11 cellular contexts compared by ENCODE assay signal in the genomic region with DNA sequence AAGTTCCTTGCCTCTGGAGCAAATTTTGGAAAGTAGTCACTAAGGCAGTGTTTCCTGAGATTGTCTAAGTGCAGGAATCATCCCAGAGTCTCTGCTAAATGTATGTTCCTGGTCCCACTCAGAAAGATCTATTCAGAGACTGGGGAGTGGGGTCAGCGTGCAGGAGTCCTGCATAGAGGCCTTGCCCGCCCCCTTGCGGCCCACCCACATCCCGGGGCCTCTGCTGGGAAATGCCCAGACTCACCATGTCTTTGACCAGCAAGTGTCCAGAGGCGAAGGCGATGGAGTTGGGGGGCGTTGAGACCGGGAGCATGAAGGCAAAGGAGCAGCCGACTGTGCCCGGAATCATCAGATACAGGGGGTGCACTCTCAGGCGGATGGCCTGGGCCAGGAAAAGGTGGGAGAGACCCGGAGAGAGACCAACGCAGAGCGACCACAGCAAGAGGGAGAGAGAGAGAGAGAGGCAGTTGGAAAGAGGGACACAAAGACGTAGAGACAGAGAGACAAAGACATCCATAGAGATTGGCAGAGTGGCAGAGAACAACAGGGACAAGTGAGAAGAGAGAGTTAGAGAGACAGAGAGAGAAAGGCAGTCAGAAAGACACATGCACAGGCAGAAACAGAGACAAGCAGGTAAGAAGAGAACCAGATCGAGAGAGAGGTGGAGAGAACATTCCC. TPM values are rescaled to one million over a fixed set of nuclear protein-coding genes. Genes with fewer than 3 reads are reported as not detected.
A peak's percentile ranks its signal among the peaks of the same experiment; 100 is the strongest.
DNase-seq lines count a peak whose midpoint lies in the region; ATAC-seq and TF ChIP-seq lines count a peak whose summit lies in the region.
"Had no signal": no experiment of that assay in that cellular context is flagged by ENCODE, and none has a peak within 500 bp of the region (broad histone marks: within the 10 kb centered on the region; RNA-seq: fewer than 3 reads in every experiment).

No MANE protein-coding gene starts in this region.

- H3K27me3 ChIP-seq in left ventricle myocardium inferior (ENCODE audit: low read depth) (peaks cover 4% of the 10 kb centered on the region), upper lobe of right lung (no peaks in the 10 kb centered on the region)
- H3K27me3 ChIP-seq: pancreas had no signal

- no peak for ATAC-seq in Right ventricle myocardium inferior
- no peak for ATAC-seq in upper lobe of right lung
- no peak for ATAC-seq in HG03139 (IDR thresholded peaks at IDR 0.05; ENCODE audit: unreplicated experiment)
- ATAC-seq in HG03196 (IDR thresholded peaks at IDR 0.05; ENCODE audit: unreplicated experiment): no peak

- no peak for TF ChIP-seq CTCF in left ventricle myocardium inferior (IDR thresholded peaks at IDR 0.05; ENCODE audit: borderline replicate concordance)
- TF ChIP-seq CTCF in coronary artery (IDR thresholded peaks at IDR 0.05): no peak
- TF ChIP-seq CTCF in upper lobe of right lung (IDR thresholded peaks at IDR 0.05): no peak

- H3K4me1 ChIP-seq in left ventricle myocardium inferior: peaks cover 15% of the 10 kb centered on the region
- peaks cover 9% of the 10 kb centered on the region for H3K4me1 ChIP-seq in upper lobe of right lung

- H3K27ac ChIP-seq in left ventricle myocardium inferior (replicated peaks) (peak overlapping the region; percentile 10), coronary artery (peak overlapping the region in 1 of 2 donors; percentile 64), upper lobe of right lung (peak overlapping the region; percentile 5)
- H3K27ac ChIP-seq: left lung had no signal

- no peaks in the 10 kb centered on the region for H3K9me3 ChIP-seq in left ventricle myocardium inferior (replicated peaks)
- no peaks in the 10 kb centered on the region for H3K9me3 ChIP-seq in upper lobe of right lung
- H3K9me3 ChIP-seq: left lung, pancreas had no signal

- H3K36me3 ChIP-seq in left ventricle myocardium inferior (no peaks in the 10 kb centered on the region), upper lobe of right lung (no peaks in the 10 kb centered on the region)
- H3K36me3 ChIP-seq: left lung, pancreas had no signal

- intact Hi-C loops in left ventricle myocardium inferior (cut with micrococcal nuclease) (no loop called here), Right ventricle myocardium inferior (cut with DNase I) (loop anchor here (5.0 kb wide), 1 partner anchor 119 kb away; no protein-coding TSS in a partner anchor), upper lobe of right lung (cut with DNase I) (no loop called here)

- no peak for DNase-seq in left ventricle myocardium inferior
- DNase-seq in Right ventricle myocardium inferior (ENCODE audit: missing footprints): no peak
- DNase-seq in coronary artery (ENCODE audit: low spot score): no peak
- DNase-seq in midbrain (lab: John Stamatoyannopoulos, UW): peak; percentile 60
- no peak for DNase-seq in upper lobe of right lung
- DNase-seq in COR-L47 (lab: John Stamatoyannopoulos, UW): no peak
- DNase-seq: NCI-H510A had no signal

- H3K4me3 ChIP-seq in left ventricle myocardium inferior: peak overlapping the region; percentile 43
- H3K4me3 ChIP-seq in coronary artery: peak overlapping the region; percentile 62
- no peak overlapping the region for H3K4me3 ChIP-seq in upper lobe of right lung

RNA-seq across cellular contexts. Expression of gene OCSTAMP, which starts 12.9 kb away (rescaled TPM):
- not detected for total RNA-seq in left ventricle myocardium inferior
- total RNA-seq in Right ventricle myocardium inferior: not detected
- total RNA-seq in upper lobe of right lung: 0.43 TPM
- total RNA-seq: left lung, pancreas had no signal

RNA-seq across cellular contexts. Expression of gene ZNF334, which starts 50.0 kb away (rescaled TPM):
- total RNA-seq in left ventricle myocardium inferior: 0.71 TPM
- total RNA-seq in Right ventricle myocardium inferior: 0.57 TPM
- 3.0 TPM for total RNA-seq in upper lobe of right lung
